ENCODE assay signal across 12 cellular contexts in the genomic region with DNA sequence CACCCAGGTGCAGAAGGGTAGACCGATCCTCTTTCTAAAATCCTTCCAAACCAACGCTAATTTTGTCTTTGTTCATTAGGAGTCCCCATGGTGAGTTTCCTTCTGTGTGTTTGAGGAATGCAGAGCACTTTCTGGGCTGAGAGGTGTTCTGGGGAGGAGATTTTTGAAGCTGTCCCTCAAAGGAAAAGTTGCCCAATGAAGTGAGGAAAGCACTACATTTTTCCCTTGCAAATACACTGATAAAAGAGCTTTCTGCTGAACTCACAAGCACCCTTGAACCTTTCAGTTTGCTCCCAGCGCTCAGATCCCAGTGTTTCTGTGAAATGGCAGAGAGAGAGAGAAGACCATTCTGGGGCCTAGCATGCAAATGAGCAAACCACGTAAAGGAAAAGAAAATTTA.
DNase-seq lines count a peak whose midpoint lies in the region; ATAC-seq and TF ChIP-seq lines count a peak whose summit lies in the region.
"Had no signal": no experiment of that assay in that cellular context is flagged by ENCODE, and none has a peak within 500 bp of the region (broad histone marks: within the 10 kb centered on the region; RNA-seq: fewer than 3 reads in every experiment).

No MANE protein-coding gene starts in this region.

- H3K9me3 ChIP-seq in H9 (ENCODE audit: control insufficient read depth, low read depth, low read length) (no peaks in the 10 kb centered on the region), iPS-15b (ENCODE audit: control insufficient read depth, insufficient read depth, low read length) (no peaks in the 10 kb centered on the region)

- H2BK120ac ChIP-seq in H9 (ENCODE audit: low read depth, low read length, poor library complexity, severe bottlenecking) = no peak overlapping the region

- H3K56ac ChIP-seq in H9 (ENCODE audit: insufficient read length, low read depth, low read length) = no peak overlapping the region

- no peak overlapping the region for H2BK20ac ChIP-seq in H9 (ENCODE audit: low read depth, low read length, poor library complexity, severe bottlenecking)

- no peak overlapping the region for H2BK12ac ChIP-seq in H9 (ENCODE audit: insufficient read length, low read depth, low read length)

- TF ChIP-seq CTCF in H9 (conservative IDR thresholded peaks at IDR 0.05) (no peak), WTC11 (IDR thresholded peaks at IDR 0.05) (no peak)

- peaks cover 13% of the 10 kb centered on the region; the same call in 1 of the 2 replicates for H3K4me1 ChIP-seq in H9 (ENCODE audit: insufficient read depth, low read length)
- peaks cover 48% of the 10 kb centered on the region for H3K4me1 ChIP-seq in iPS-15b (ENCODE audit: control insufficient read depth, insufficient read depth, low read length)

- H3K23ac ChIP-seq in H9 (ENCODE audit: insufficient read length, low read depth, low read length) = no peak overlapping the region

- no peak overlapping the region for H4K91ac ChIP-seq in H9 (ENCODE audit: insufficient read length, low read depth, low read length)

- H3K27ac Mint-ChIP-seq in H9 = peak overlapping the region; percentile 96 to 100 (median 99)
- peak overlapping the region; percentile 100 for H3K27ac Mint-ChIP-seq in WTC11

- H3K4me3 ChIP-seq in iPS-15b (ENCODE audit: low read depth, low read length) = peak overlapping the region; percentile 9

- peak overlapping the region; percentile 98 for H3K27ac ChIP-seq in H9 (ENCODE audit: insufficient read length, low read depth, low read length)
- H3K27ac ChIP-seq: RWPE1 had no signal

- H3K27me3 ChIP-seq in H9 (ENCODE audit: insufficient read depth, low read length) (no peaks in the 10 kb centered on the region), iPS-15b (ENCODE audit: control insufficient read depth, insufficient read depth, low read length) (no peaks in the 10 kb centered on the region)

- no peak overlapping the region for H4K5ac ChIP-seq in H9 (ENCODE audit: insufficient read length, low read depth, low read length)

- peak overlapping the region; percentile 41 for H3K18ac ChIP-seq in H9 (ENCODE audit: insufficient read length, low read depth, low read length)

- H2BK5ac ChIP-seq in H9 (ENCODE audit: insufficient read length, low read length) = peak overlapping the region; percentile 12

- H3K4ac ChIP-seq in H9 (ENCODE audit: low read depth, low read length) = no peak overlapping the region; the same call in 1 of the 2 replicates

- no peaks in the 10 kb centered on the region for H4K20me1 ChIP-seq in H9 (ENCODE audit: control insufficient read depth, insufficient read depth, insufficient read length)

- H3K9me3 Mint-ChIP-seq in H9 (no peaks in the 10 kb centered on the region), WTC11 (no peaks in the 10 kb centered on the region)

- peak; percentile 68 for ATAC-seq in WTC11
- no peak for ATAC-seq in sciatic nerve
- no peak for ATAC-seq in SK-N-SH treated with all-trans-retinoic acid at 6 μM for 48 hours

- intact Hi-C loops in sciatic nerve (cut with DNase I) = no loop called here

- WGBS in H9 (ENCODE audit: extremely low coverage, insufficient read length, low lambda C conversion rate) = no CpG with 5 or more reads among the region's 4 CpGs

- H3K36me3 ChIP-seq in iPS-15b (ENCODE audit: control insufficient read depth, insufficient read depth, low read length) = no peaks in the 10 kb centered on the region

- no peak overlapping the region for H4K8ac ChIP-seq in H9 (replicated peaks; ENCODE audit: insufficient read length, low read depth, low read length)

- H3K36me3 Mint-ChIP-seq in H9 (ENCODE audit: insufficient read depth in 1 of 3, low read depth in 3 of 3) = no peaks in the 10 kb centered on the region
- no peaks in the 10 kb centered on the region for H3K36me3 Mint-ChIP-seq in WTC11

- DNase-seq in H9 = peak; percentile 48
- peak; percentile 32 for DNase-seq in WTC11 (ENCODE audit: low spot score)
- peak; percentile 69 for DNase-seq in pons (ENCODE audit: low spot score)
- no peak for DNase-seq in dedifferentiated amniotic fluid mesenchymal stem cell (ENCODE audit: extremely low spot score)
- DNase-seq in sciatic nerve (ENCODE audit: low spot score) = no peak
- no peak for DNase-seq in NCI-H510A (lab: John Stamatoyannopoulos, UW)
- DNase-seq: amniotic stem cell; stimulated activated CD4-positive, alpha-beta T cell treated with anti-CD3 and anti-CD28 coated beads, Interleukin-4, amount 100 ng/mL, for 24 hours; stimulated activated CD8-positive, alpha-beta memory T cell treated with anti-CD3 and anti-CD28 coated beads, Interleukin-4, amount 100 ng/mL, for 48 hours had no signal

- CTCF ChIA-PET in WTC11 (lab: Charles Lee) = interaction anchor here (1.3 kb wide), 1 partner anchor 13 kb away, joined by 6 read pairs; no protein-coding TSS in a partner anchor

- no peaks in the 10 kb centered on the region for H3K27me3 Mint-ChIP-seq in H9 (ENCODE audit: low read depth)
- H3K27me3 Mint-ChIP-seq in WTC11 (ENCODE audit: low read depth) = no peaks in the 10 kb centered on the region; the same call in 1 of the 2 replicates

- H2AK5ac ChIP-seq in H9 (ENCODE audit: insufficient read length, low read length) = no peak overlapping the region

- no peaks in the 10 kb centered on the region for H3K23me2 ChIP-seq in H9 (ENCODE audit: insufficient read length, low read depth, low read length, poor library complexity, severe bottlenecking)

- peak overlapping the region; percentile 43 for H3K4me2 ChIP-seq in H9 (ENCODE audit: insufficient read depth, insufficient read length, low read length)

- H3K9ac ChIP-seq in H9 (ENCODE audit: extremely low read depth, insufficient read length, low read length) (no peak overlapping the region), iPS-15b (ENCODE audit: low read depth, low read length) (peak overlapping the region; percentile 32)

- H3K4me3 Mint-ChIP-seq in H9 (peak overlapping the region; percentile 37 to 46), WTC11 (peak overlapping the region; percentile 61)

- no peak overlapping the region for H3K14ac ChIP-seq in H9 (ENCODE audit: insufficient read depth, low read length)

- H3K79me2 ChIP-seq in H9 (ENCODE audit: insufficient read depth, low read length) = no peaks in the 10 kb centered on the region

- POLR2A ChIA-PET in WTC11 (lab: Charles Lee) = no interaction called here

- no peaks in the 10 kb centered on the region for H3K79me1 ChIP-seq in H9 (ENCODE audit: insufficient read depth, low read depth, low read length, poor library complexity, severe bottlenecking)

- H2BK15ac ChIP-seq in H9 (ENCODE audit: low read depth, low read length) = no peak overlapping the region

- H2AFZ ChIP-seq in H9 (ENCODE audit: low read length) = no peak overlapping the region

- H3K4me1 Mint-ChIP-seq in H9 = peaks cover 83 to 85% of the 10 kb centered on the region in 2 experiments
- peaks cover 92% of the 10 kb centered on the region for H3K4me1 Mint-ChIP-seq in WTC11

- H3T11ph ChIP-seq in H9 (ENCODE audit: low read length) = peak overlapping the region; percentile 57

TF ChIP-seq in WTC11, 78 proteins besides CTCF, POLR2A, EP300 and RAD21 (continues in another document):
- no peak for TF ChIP-seq SMAD4 (CRISPR knock-in tag; IDR thresholded peaks at IDR 0.05)
- TF ChIP-seq, protein P1, sequence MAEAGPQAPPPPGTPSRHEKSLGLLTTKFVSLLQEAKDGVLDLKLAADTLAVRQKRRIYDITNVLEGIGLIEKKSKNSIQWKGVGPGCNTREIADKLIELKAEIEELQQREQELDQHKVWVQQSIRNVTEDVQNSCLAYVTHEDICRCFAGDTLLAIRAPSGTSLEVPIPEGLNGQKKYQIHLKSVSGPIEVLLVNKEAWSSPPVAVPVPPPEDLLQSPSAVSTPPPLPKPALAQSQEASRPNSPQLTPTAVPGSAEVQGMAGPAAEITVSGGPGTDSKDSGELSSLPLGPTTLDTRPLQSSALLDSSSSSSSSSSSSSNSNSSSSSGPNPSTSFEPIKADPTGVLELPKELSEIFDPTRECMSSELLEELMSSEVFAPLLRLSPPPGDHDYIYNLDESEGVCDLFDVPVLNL (CRISPR knock-in tag; IDR thresholded peaks at IDR 0.05; ENCODE audit: borderline replicate concordance, low read depth) = no peak
- TF ChIP-seq NR3C1 (CRISPR knock-in tag; conservative IDR thresholded peaks at IDR 0.05; ENCODE audit: low read depth) = no peak
- no peak for TF ChIP-seq SP1 (CRISPR knock-in tag; conservative IDR thresholded peaks at IDR 0.05)
- TF ChIP-seq, protein P2, sequence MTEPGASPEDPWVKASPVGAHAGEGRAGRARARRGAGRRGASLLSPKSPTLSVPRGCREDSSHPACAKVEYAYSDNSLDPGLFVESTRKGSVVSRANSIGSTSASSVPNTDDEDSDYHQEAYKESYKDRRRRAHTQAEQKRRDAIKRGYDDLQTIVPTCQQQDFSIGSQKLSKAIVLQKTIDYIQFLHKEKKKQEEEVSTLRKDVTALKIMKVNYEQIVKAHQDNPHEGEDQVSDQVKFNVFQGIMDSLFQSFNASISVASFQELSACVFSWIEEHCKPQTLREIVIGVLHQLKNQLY (CRISPR knock-in tag; IDR thresholded peaks at IDR 0.05) = no peak
- TF ChIP-seq NFE2L1 (CRISPR knock-in tag; IDR thresholded peaks at IDR 0.05) = no peak
- TF ChIP-seq TEAD4 (CRISPR knock-in tag; IDR thresholded peaks at IDR 0.05) = no peak

TF ChIP-seq in SK-N-SH treated with all-trans-retinoic acid at 6 μM for 48 hours, 23 proteins besides CTCF, POLR2A, EP300 and RAD21:
- TF ChIP-seq OSR1 (CRISPR knock-in tag; IDR thresholded peaks at IDR 0.05) (no peak), ZNF70 (CRISPR knock-in tag; IDR thresholded peaks at IDR 0.05) (no peak), SNAI2 (CRISPR knock-in tag; IDR thresholded peaks at IDR 0.05) (no peak), ISL1 (CRISPR knock-in tag; IDR thresholded peaks at IDR 0.05) (no peak), RARB (CRISPR knock-in tag; IDR thresholded peaks at IDR 0.05) (no peak)

Comparison
In these comparisons a context has a peak if more than half of its experiments do, and no peak if none do; other contexts are left out.
1. DNase-seq: peak in H9 (single experiment), WTC11 (single experiment) and pons (single experiment); none in dedifferentiated amniotic fluid mesenchymal stem cell (single experiment), sciatic nerve (single experiment) and NCI-H510A (single experiment).